ENCODE assay signal across 7 cellular contexts in the genomic region with DNA sequence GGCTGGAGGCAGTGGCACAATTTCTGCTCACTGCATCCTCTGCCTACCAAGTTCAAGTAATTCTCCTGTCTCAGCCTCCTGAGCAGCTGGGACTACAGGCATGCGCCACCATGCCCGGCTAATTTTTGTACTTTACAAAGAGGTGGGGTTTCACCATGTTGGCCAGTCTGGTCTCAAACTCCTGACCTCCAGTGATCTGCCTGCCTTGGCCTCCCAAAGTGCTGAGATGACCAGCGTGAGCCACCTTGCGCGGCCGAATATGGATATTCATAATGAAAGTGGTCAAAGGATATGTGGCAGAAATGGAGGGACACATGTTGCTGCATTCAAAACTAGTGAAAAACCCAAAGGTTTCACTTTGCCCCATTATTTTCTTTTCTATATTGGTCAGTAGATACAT. TPM values are rescaled to one million over a fixed set of nuclear protein-coding genes. Genes with fewer than 3 reads are reported as not detected.
A peak's percentile ranks its signal among the peaks of the same experiment; 100 is the strongest.
DNase-seq lines count a peak whose midpoint lies in the region; ATAC-seq and TF ChIP-seq lines count a peak whose summit lies in the region.
"Not testable (repeated sequence)": the region's sequence is repeated elsewhere in the genome, so short reads cannot be mapped to it uniquely, and the experiment has no call there.

No MANE protein-coding gene starts in this region.

- not testable (repeated sequence) for H3K4me3 Mint-ChIP-seq in activated CD8-positive, alpha-beta T cell treated with anti-CD3 and anti-CD28 coated beads for 36 hours

- not testable (repeated sequence) for H3K27me3 Mint-ChIP-seq in activated CD8-positive, alpha-beta T cell treated with anti-CD3 and anti-CD28 coated beads for 36 hours

- peak; percentile 63 for ATAC-seq in GM18502 (IDR thresholded peaks at IDR 0.05; ENCODE audit: poor library complexity, unreplicated experiment)
- peak; percentile 79 for ATAC-seq in GM19035 (IDR thresholded peaks at IDR 0.05; ENCODE audit: unreplicated experiment)
- peak; percentile 51 for ATAC-seq in GM21367 (IDR thresholded peaks at IDR 0.05; ENCODE audit: unreplicated experiment)
- peak; percentile 66 for ATAC-seq in GM21825 (IDR thresholded peaks at IDR 0.05; ENCODE audit: unreplicated experiment)
- peak; percentile 87 for ATAC-seq in HG02981 (IDR thresholded peaks at IDR 0.05; ENCODE audit: unreplicated experiment)
- ATAC-seq in HG03442 (IDR thresholded peaks at IDR 0.05; ENCODE audit: unreplicated experiment): peak; percentile 56
- not testable (repeated sequence) for ATAC-seq in activated CD8-positive, alpha-beta T cell treated with anti-CD3 and anti-CD28 coated beads for 36 hours

- intact Hi-C loops in activated CD8-positive, alpha-beta T cell treated with anti-CD3 and anti-CD28 coated beads for 36 hours (cut with micrococcal nuclease): not testable (repeated sequence)

- CTCF ChIA-PET in activated CD8-positive, alpha-beta T cell treated with anti-CD3 and anti-CD28 coated beads for 36 hours (lab: Charles Lee): not testable (repeated sequence)

- H3K36me3 Mint-ChIP-seq in activated CD8-positive, alpha-beta T cell treated with anti-CD3 and anti-CD28 coated beads for 36 hours (ENCODE audit: low read depth): not testable (repeated sequence)

- DNase-seq in activated CD8-positive, alpha-beta T cell treated with anti-CD3 and anti-CD28 coated beads for 36 hours: not testable (repeated sequence)

- POLR2A ChIA-PET in activated CD8-positive, alpha-beta T cell treated with anti-CD3 and anti-CD28 coated beads for 36 hours (lab: Charles Lee): not testable (repeated sequence)

- TF ChIP-seq CTCF in activated CD8-positive, alpha-beta T cell treated with anti-CD3 and anti-CD28 coated beads for 36 hours (IDR thresholded peaks at IDR 0.05): not testable (repeated sequence)

- H3K27ac Mint-ChIP-seq in activated CD8-positive, alpha-beta T cell treated with anti-CD3 and anti-CD28 coated beads for 36 hours: peak overlapping the region; percentile 30

- H3K9me3 Mint-ChIP-seq in activated CD8-positive, alpha-beta T cell treated with anti-CD3 and anti-CD28 coated beads for 36 hours: not testable (repeated sequence)

- peaks cover 37% of the 10 kb centered on the region for H3K4me1 Mint-ChIP-seq in activated CD8-positive, alpha-beta T cell treated with anti-CD3 and anti-CD28 coated beads for 36 hours (ENCODE audit: low read depth)

RNA-seq across cellular contexts. Expression of a gene that starts 40.2 kb away (rescaled TPM):
- total RNA-seq in activated CD8-positive, alpha-beta T cell treated with anti-CD3 and anti-CD28 coated beads for 36 hours: 10 to 100 TPM; 29.6 to 30.7 TPM

RNA-seq across cellular contexts. Expression of a gene that starts 53.1 kb away (rescaled TPM):
- 10 to 100 TPM; 58.9 to 61.0 TPM for total RNA-seq in activated CD8-positive, alpha-beta T cell treated with anti-CD3 and anti-CD28 coated beads for 36 hours
